Comparison of ENCODE assay signal across 8 cellular contexts in genomic region chr12:50074936-50075807, GRCh38. TPM values are rescaled to one million over a fixed set of nuclear protein-coding genes. Genes with fewer than 3 reads are reported as not detected.
A peak's percentile ranks its signal among the peaks of the same experiment; 100 is the strongest.
DNase-seq lines count a peak whose midpoint lies in the region; ATAC-seq and TF ChIP-seq lines count a peak whose summit lies in the region.

No MANE protein-coding gene starts in this region.

- DNase-seq in DMS79 (lab: John Stamatoyannopoulos, UW), result peak; percentile 50
- peak; percentile 79 to 80 for DNase-seq in Kasumi-1 (lab: John Stamatoyannopoulos, UW)
- DNase-seq in SHP77 (lab: John Stamatoyannopoulos, UW), result peak; percentile 71 to 78
- DNase-seq in activated effector memory CD4-positive, alpha-beta T cell treated with Interleukin-2 at 50 U/mL for 16 hours, result peak; percentile 72
- peak; percentile 98 for DNase-seq in osteoblast (ENCODE audit: insufficient read length, low spot score, missing footprints)
- peak; percentile 66 to 85 for DNase-seq in tibial nerve (ENCODE audit: low spot score in 2 of 2)

- H3K4me3 ChIP-seq in gastroesophageal sphincter, result no peak overlapping the region
- H3K4me3 ChIP-seq in osteoblast (ENCODE audit: insufficient read depth, low read length), result no peak overlapping the region
- H3K4me3 ChIP-seq in tibial nerve, result no peak overlapping the region

- H3K4me1 ChIP-seq in gastroesophageal sphincter (peaks cover 0 to 16% (median 0%) of the 10 kb centered on the region in 3 donors), osteoblast (ENCODE audit: insufficient read depth, low read length) (peaks cover 7% of the 10 kb centered on the region), tibial nerve (peaks cover 0 to 12% (median 0%) of the 10 kb centered on the region in 4 donors)

- ATAC-seq in GM21528 (IDR thresholded peaks at IDR 0.05; ENCODE audit: low FRiP score, unreplicated experiment) (peak; percentile 65), gastroesophageal sphincter (peak; percentile 90)

- TF ChIP-seq EP300 in gastroesophageal sphincter (IDR thresholded peaks at IDR 0.05) (no peak), tibial nerve (IDR thresholded peaks at IDR 0.05) (no peak)

- H3K79me2 ChIP-seq in osteoblast (ENCODE audit: insufficient read depth, low read length), result no peaks in the 10 kb centered on the region

- peak overlapping the region; percentile 77 for H2AFZ ChIP-seq in osteoblast (ENCODE audit: low read length)

- WGBS in gastroesophageal sphincter (ENCODE audit: low coverage in 1 of 2), 2 donors, result 4% methylated on average over 2 of the region's 9 CpGs; no CpG with 5 or more reads in 1 of the 2 donors
- 5 to 9% methylated on average over 8 to 9 of the region's 9 CpGs for WGBS in tibial nerve, 2 donors

- no peaks in the 10 kb centered on the region for H3K9me3 ChIP-seq in gastroesophageal sphincter
- H3K9me3 ChIP-seq in osteoblast (ENCODE audit: low read depth, low read length), result no peaks in the 10 kb centered on the region
- H3K9me3 ChIP-seq in tibial nerve, result no peaks in the 10 kb centered on the region

- H3K27me3 ChIP-seq in gastroesophageal sphincter, result no peaks in the 10 kb centered on the region
- no peaks in the 10 kb centered on the region for H3K27me3 ChIP-seq in osteoblast (ENCODE audit: insufficient read depth, low read length)
- no peaks in the 10 kb centered on the region for H3K27me3 ChIP-seq in tibial nerve

- no peaks in the 10 kb centered on the region for H4K20me1 ChIP-seq in osteoblast (ENCODE audit: insufficient read depth, low read length)

- H3K27ac ChIP-seq in gastroesophageal sphincter (no peak overlapping the region), osteoblast (ENCODE audit: low read depth, low read length) (no peak overlapping the region), tibial nerve (no peak overlapping the region)

- peak in 3 of 4 experiments; percentile 92 to 93 (median 93) for TF ChIP-seq CTCF in gastroesophageal sphincter (IDR thresholded peaks at IDR 0.05)
- peak; percentile 90 for TF ChIP-seq CTCF in osteoblast (IDR thresholded peaks at IDR 0.05; ENCODE audit: extremely low read depth, low read depth, low read length)
- peak; percentile 91 to 98 (median 93) for TF ChIP-seq CTCF in tibial nerve (IDR thresholded peaks at IDR 0.05)

- TF ChIP-seq POLR2A in gastroesophageal sphincter (IDR thresholded peaks at IDR 0.05) (no peak), tibial nerve (IDR thresholded peaks at IDR 0.05) (no peak)

- no peak overlapping the region for H3K4me2 ChIP-seq in osteoblast (ENCODE audit: insufficient read depth, low read length)

- H3K36me3 ChIP-seq in gastroesophageal sphincter (no peaks in the 10 kb centered on the region), osteoblast (ENCODE audit: insufficient read depth, low read length) (no peaks in the 10 kb centered on the region), tibial nerve (no peaks in the 10 kb centered on the region)

RNA-seq across cellular contexts. Expression of gene SMARCD1, which starts 10.0 kb away (rescaled TPM):
- total RNA-seq in gastroesophageal sphincter, result 10 to 100 TPM; 26.6 to 52.8 (median 44.2) TPM
- 50.3 and 53.0 TPM in 2 replicates for total RNA-seq in osteoblast
- total RNA-seq in tibial nerve, result 10 to 100 TPM; 45.9 to 97.2 (median 65.3) TPM

RNA-seq across cellular contexts. Expression of gene ASIC1, which starts 17.8 kb away (rescaled TPM):
- total RNA-seq in gastroesophageal sphincter (1 to 10 TPM in 3 of 4 donors, under 1 TPM in 1; 0.82 to 4.9 (median 3.1) TPM), osteoblast (0.72 and 0.88 TPM in 2 replicates), tibial nerve (1 to 10 TPM in 3 of 4 donors, not detected in 1; 1.8 to 4.2 (median 2.9) TPM)

RNA-seq across cellular contexts. Expression of gene GPD1, which starts 28.6 kb away (rescaled TPM):
- total RNA-seq in gastroesophageal sphincter, result 10 to 100 TPM in 1 of 4 donors, 1 to 10 TPM in 1, under 1 TPM in 2; 0.08 to 49.5 (median 1.3) TPM
- total RNA-seq in osteoblast, result under 0.01 TPM in 1 of 2 replicates, not detected in the other
- 100 to 1,000 TPM; 188 to 829 (median 253) TPM for total RNA-seq in tibial nerve

RNA-seq across cellular contexts. Expression of gene COX14, which starts 36.9 kb away (rescaled TPM):
- total RNA-seq in gastroesophageal sphincter (100 to 1,000 TPM in 1 of 4 donors, 10 to 100 TPM in 3; 66.1 to 111 (median 81.0) TPM), osteoblast (29.0 and 29.8 TPM in 2 replicates), tibial nerve (10 to 100 TPM; 35.8 to 91.5 (median 55.2) TPM)

RNA-seq across cellular contexts. Expression of gene RACGAP1, which starts 49.9 kb away (rescaled TPM):
- total RNA-seq in gastroesophageal sphincter (10 to 100 TPM; 10.5 to 23.7 (median 13.1) TPM), osteoblast (12.7 and 16.5 TPM in 2 replicates), tibial nerve (10 to 100 TPM in 2 of 4 donors, 1 to 10 TPM in 2; 6.3 to 15.1 (median 10.5) TPM)
